In genomic region chr20:17992847-17993508, GRCh38 we compare ENCODE assay signal across 13 cellular contexts. TPM values are rescaled to one million over a fixed set of nuclear protein-coding genes. Genes with fewer than 3 reads are reported as not detected.
A peak's percentile ranks its signal among the peaks of the same experiment; 100 is the strongest.
DNase-seq lines count a peak whose midpoint lies in the region; ATAC-seq and TF ChIP-seq lines count a peak whose summit lies in the region.
"Had no signal": no experiment of that assay in that cellular context is flagged by ENCODE, and none has a peak within 500 bp of the region (broad histone marks: within the 10 kb centered on the region; RNA-seq: fewer than 3 reads in every experiment).

No MANE protein-coding gene starts in this region.

- no peaks in the 10 kb centered on the region; a peak in 1 of 22 replicates for H4K20me1 ChIP-seq in BLaER1 treated with 17β-estradiol and CSF1 and Interleukin-3, amounts not matched to agents 10 nM and 100 nM
- H4K20me1 ChIP-seq in OCI-LY1 (ENCODE audit: insufficient read depth, low read length): no peaks in the 10 kb centered on the region

- peak overlapping the region in 1 of 11 experiments; percentile 29; a peak in 1 of 22 replicates for H3K9ac ChIP-seq in BLaER1 treated with 17β-estradiol and CSF1 and Interleukin-3, amounts not matched to agents 10 nM and 100 nM
- H3K9ac ChIP-seq in OCI-LY1 (ENCODE audit: low read length): no peak overlapping the region

- H3K4me3 ChIP-seq in BLaER1 treated with 17β-estradiol and CSF1 and Interleukin-3, amounts not matched to agents 10 nM and 100 nM: no peak overlapping the region
- H3K4me3 ChIP-seq in OCI-LY1 (ENCODE audit: low read depth, low read length, poor library complexity, severe bottlenecking): no peak overlapping the region
- H3K4me3 ChIP-seq in SJCRH30: no peak overlapping the region

- H2AFZ ChIP-seq in OCI-LY1 (ENCODE audit: low read length): no peak overlapping the region

- peak overlapping the region; percentile 29 to 70 (median 46); a peak in 21 of 22 replicates for H3K4me2 ChIP-seq in BLaER1 treated with 17β-estradiol and CSF1 and Interleukin-3, amounts not matched to agents 10 nM and 100 nM
- H3K4me2 ChIP-seq in OCI-LY1 (ENCODE audit: low read length): no peak overlapping the region

- H3K27ac ChIP-seq in BLaER1 treated with 17β-estradiol and CSF1 and Interleukin-3, amounts not matched to agents 10 nM and 100 nM: peak overlapping the region in 9 of 11 experiments; percentile 5 to 34 (median 18); a peak in 5 of 22 replicates
- peak overlapping the region; percentile 7 for H3K27ac ChIP-seq in OCI-LY1 (ENCODE audit: low read depth, low read length, poor library complexity, severe bottlenecking)
- no peak overlapping the region for H3K27ac ChIP-seq in SJCRH30

- in situ Hi-C loops in KBM-7 (cut with MboI; ENCODE audit: low pct_unique_long_range_greater_than_20kb, low sequenced_read_pairs): no loop called here
- in situ Hi-C loops in GM13977 (cut with MboI; ENCODE audit: low pct_unique_long_range_greater_than_20kb, low sequenced_read_pairs, unreplicated experiment): no loop called here

- no peaks in the 10 kb centered on the region for H3K9me3 ChIP-seq in BLaER1 treated with 17β-estradiol and CSF1 and Interleukin-3, amounts not matched to agents 10 nM and 100 nM (replicated peaks in 1 of 11)
- H3K9me3 ChIP-seq in OCI-LY1 (ENCODE audit: low read length): no peaks in the 10 kb centered on the region
- no peaks in the 10 kb centered on the region for H3K9me3 ChIP-seq in SJCRH30 (replicated peaks)

- no peaks in the 10 kb centered on the region for H3F3A ChIP-seq in OCI-LY1 (ENCODE audit: insufficient read depth, low read length)

- H3K4me1 ChIP-seq in BLaER1 treated with 17β-estradiol and CSF1 and Interleukin-3, amounts not matched to agents 10 nM and 100 nM: peaks cover 27 to 80% (median 55%) of the 10 kb centered on the region in 10 experiments
- H3K4me1 ChIP-seq in OCI-LY1 (ENCODE audit: insufficient read depth, low read length, severe bottlenecking) (peaks cover 27% of the 10 kb centered on the region), SJCRH30 (no peaks in the 10 kb centered on the region)

- H3K79me2 ChIP-seq in OCI-LY1 (ENCODE audit: insufficient read depth, low read length): no peaks in the 10 kb centered on the region

- TF ChIP-seq CTCF in OCI-LY1 (IDR thresholded peaks at IDR 0.05; ENCODE audit: low read length) (no peak), GM13977 (IDR thresholded peaks at IDR 0.05; ENCODE audit: extremely low read depth, insufficient read depth, missing control alignments) (no peak)

- H3K9me2 ChIP-seq in OCI-LY1 (ENCODE audit: low read depth, low read length): no peaks in the 10 kb centered on the region

- H3K36me3 ChIP-seq in BLaER1 treated with 17β-estradiol and CSF1 and Interleukin-3, amounts not matched to agents 10 nM and 100 nM: peaks cover 24 to 45% (median 32%) of the 10 kb centered on the region in 11 experiments; a peak in 21 of 22 replicates
- H3K36me3 ChIP-seq in OCI-LY1 (ENCODE audit: insufficient read depth, low read length) (peaks cover 29% of the 10 kb centered on the region), SJCRH30 (peaks cover 22% of the 10 kb centered on the region)

- no peak for ATAC-seq in GM18498 (IDR thresholded peaks at IDR 0.05; ENCODE audit: unreplicated experiment)

- H3K27me3 ChIP-seq in BLaER1 treated with 17β-estradiol and CSF1 and Interleukin-3, amounts not matched to agents 10 nM and 100 nM: no peaks in the 10 kb centered on the region
- H3K27me3 ChIP-seq in OCI-LY1 (ENCODE audit: insufficient read depth, low read length): no peaks in the 10 kb centered on the region
- H3K27me3 ChIP-seq in SJCRH30: no peaks in the 10 kb centered on the region

- DNase-seq in KBM-7: peak; percentile 32
- peak; percentile 81 for DNase-seq in dermis blood vessel endothelial cell
- no peak for DNase-seq in T-helper 9 cell
- DNase-seq in SJCRH30: no peak
- DNase-seq in GM13977 (ENCODE audit: low spot score): no peak
- DNase-seq: activated CD4-positive, alpha-beta T cell treated with anti-CD3 and anti-CD28 coated beads, Interleukin-2, amount 50 U/mL, for 1 hour; Karpas-422; mesenchymal stem cell; NCI-H510A; retina had no signal

RNA-seq across cellular contexts. Expression of gene MGME1, which starts 24.2 kb away (rescaled TPM):
- total RNA-seq in dermis blood vessel endothelial cell: 8.5 and 21.5 TPM in 2 replicates
- 27.8 and 28.6 TPM in 2 replicates for total RNA-seq in SJCRH30 (2014; rRNA removed; shearing (Covaris generic))

RNA-seq across cellular contexts. Expression of gene SNX5, which starts 24.4 kb away (rescaled TPM):
- total RNA-seq in dermis blood vessel endothelial cell: 97.3 and 135 TPM in 2 replicates
- total RNA-seq in SJCRH30 (2014; rRNA removed; shearing (Covaris generic)): 186 and 235 TPM in 2 replicates

Comparison
In these comparisons a context has a peak if more than half of its experiments do, and no peak if none do; other contexts are left out.
1. DNase-seq: peak in KBM-7 (single experiment) and dermis blood vessel endothelial cell (single experiment); none in T-helper 9 cell (single experiment), SJCRH30 (0 of 2) and GM13977 (single experiment).